In the genomic region with DNA sequence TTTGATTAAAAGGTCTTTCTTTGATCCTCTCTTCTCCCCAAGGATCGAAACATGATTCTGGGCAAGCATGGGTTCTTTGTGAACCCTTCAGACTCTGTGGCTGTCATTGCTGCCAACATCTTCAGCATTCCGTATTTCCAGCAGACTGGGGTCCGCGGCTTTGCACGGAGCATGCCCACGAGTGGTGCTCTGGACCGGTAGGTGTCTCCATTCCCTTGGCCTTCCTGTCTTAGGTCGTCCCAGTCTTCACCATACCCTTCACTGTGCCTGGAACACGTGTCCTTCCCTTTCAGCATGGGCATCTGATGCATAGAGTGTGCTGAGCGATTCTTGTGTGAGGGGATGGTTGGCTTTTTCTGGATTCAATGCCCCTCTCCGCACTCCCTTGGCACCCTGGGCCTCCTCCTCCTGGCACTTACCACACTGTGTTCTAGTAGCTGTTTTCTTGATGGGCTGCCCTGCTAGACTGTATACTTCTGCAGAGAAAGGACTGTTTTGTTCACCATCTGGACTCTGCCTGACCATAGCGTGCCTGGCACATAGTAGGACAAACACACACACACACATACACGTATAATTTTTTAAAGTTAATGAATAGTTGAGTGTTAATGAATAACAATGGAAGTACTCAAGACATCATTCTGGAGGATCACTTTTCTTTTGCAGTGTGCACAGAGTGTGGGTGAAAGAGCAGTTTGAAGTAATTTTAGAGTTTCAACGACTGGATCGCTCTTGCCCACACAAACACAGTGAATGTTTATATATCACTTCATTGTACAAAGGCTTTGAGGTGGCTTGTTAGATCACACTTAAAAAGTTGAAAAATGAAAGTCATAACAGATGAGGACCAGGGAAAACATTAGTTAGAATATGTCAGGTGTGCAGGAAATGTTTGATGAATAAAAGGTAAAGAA, we compare ENCODE assay signal across 32 cellular contexts.
"Had no signal": no experiment of that assay in that cellular context is flagged by ENCODE, and none has a peak within 500 bp of the region (broad histone marks: within the 10 kb centered on the region; RNA-seq: fewer than 3 reads in every experiment).

No MANE protein-coding gene starts in this region.

- H3K4me1 ChIP-seq: prostate gland, right atrium auricular region, spleen, testis, tibial artery, uterus had no signal

- H3K4me3 ChIP-seq: esophagus muscularis mucosa, heart right ventricle, lung, mucosa of descending colon, prostate gland, right atrium auricular region, skin epidermis, spleen, stomach, testis, tibial artery, upper lobe of left lung, uterus had no signal

- H3K27ac ChIP-seq: esophagus muscularis mucosa, heart right ventricle, prostate gland, right atrium auricular region, skin epidermis, spleen, stomach, testis, tibial artery, upper lobe of left lung, uterus had no signal

- H3K9me3 Mint-ChIP-seq: endodermal cell; memory B cell; mesothelial cell of epicardium; naive B cell; natural killer cell treated with Interleukin-12 subunit alpha and Interleukin-12 subunit beta and Interleukin-15 and Interleukin-18, amount 100 ng/mL, for 72 hours had no signal

- H3K36me3 ChIP-seq: prostate gland, uterus had no signal

- H3K27me3 Mint-ChIP-seq: memory B cell; naive B cell; natural killer cell treated with Interleukin-12 subunit alpha and Interleukin-12 subunit beta and Interleukin-15 and Interleukin-18, amount 100 ng/mL, for 72 hours had no signal

- ATAC-seq: heart right ventricle; left colon; left ventricle myocardium superior; mucosa of descending colon; natural killer cell treated with Interleukin-12 subunit alpha and Interleukin-12 subunit beta and Interleukin-15 and Interleukin-18, amount 100 ng/mL, for 72 hours had no signal

- H3K9me3 ChIP-seq: esophagus muscularis mucosa, heart right ventricle, mucosa of descending colon, prostate gland, right atrium auricular region, spleen, stomach, testis, tibial artery, upper lobe of left lung, uterus had no signal

- H3K4me1 Mint-ChIP-seq: endodermal cell, memory B cell, naive B cell had no signal

- FAIRE-seq: colon, endothelial cell of umbilical vein, islet of Langerhans had no signal

- DNase-seq: central memory CD4-positive, alpha-beta T cell; effector CD8-positive, alpha-beta T cell; endodermal cell; foreskin melanocyte; glutamatergic neuron; heart right ventricle; hippocampal formation; kidney glomerular epithelial cell; left colon; left ventricle myocardium superior; mucosa of descending colon; naive B cell; nucleus accumbens; spleen; stimulated activated naive CD4-positive, alpha-beta T cell; stomach; substantia nigra; testis; tibial artery; uterus had no signal

- H3K27ac Mint-ChIP-seq: endodermal cell; memory B cell; mesothelial cell of epicardium; naive B cell; natural killer cell treated with Interleukin-12 subunit alpha and Interleukin-12 subunit beta and Interleukin-15 and Interleukin-18, amount 100 ng/mL, for 72 hours had no signal

- H3K27me3 ChIP-seq: esophagus muscularis mucosa, heart right ventricle, right atrium auricular region, spleen, stomach, testis, tibial artery, upper lobe of left lung, uterus had no signal

- H3K4me3 Mint-ChIP-seq: endodermal cell; memory B cell; mesothelial cell of epicardium; naive B cell; natural killer cell treated with Interleukin-12 subunit alpha and Interleukin-12 subunit beta and Interleukin-15 and Interleukin-18, amount 100 ng/mL, for 72 hours had no signal
